Comparison of ENCODE assay signal across 26 cellular contexts in the genomic region with DNA sequence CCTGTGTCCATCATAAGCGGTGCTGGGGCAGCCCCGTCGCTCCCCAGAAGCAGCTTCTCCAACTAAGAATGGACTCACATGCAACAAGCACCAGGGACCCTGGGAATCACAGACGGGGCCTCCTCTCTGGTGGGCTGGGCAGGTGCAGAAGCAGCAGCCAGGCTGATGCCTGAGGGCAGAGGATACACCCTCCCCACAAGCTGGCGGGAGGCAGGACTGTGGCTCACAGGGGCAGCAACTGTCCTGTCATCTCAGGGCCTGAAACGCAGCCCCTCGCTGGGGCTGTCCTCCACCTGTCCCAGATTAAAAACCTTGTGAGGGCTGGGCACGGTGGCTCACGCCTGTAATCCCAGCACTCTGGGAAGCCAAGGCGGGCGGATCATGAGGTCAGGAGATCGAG. TPM values are rescaled to one million over a fixed set of nuclear protein-coding genes. Genes with fewer than 3 reads are reported as not detected.
DNase-seq lines count a peak whose midpoint lies in the region; FAIRE-seq and TF ChIP-seq lines count a peak whose summit lies in the region.
"Had no signal": no experiment of that assay in that cellular context is flagged by ENCODE, and none has a peak within 500 bp of the region (broad histone marks: within the 10 kb centered on the region; RNA-seq: fewer than 3 reads in every experiment).

No MANE protein-coding gene starts in this region.

- H3K4me1 Mint-ChIP-seq in type B pancreatic cell (ENCODE audit: unreplicated experiment): peaks cover 27% of the 10 kb centered on the region
- peaks cover 13 to 37% (median 25%) of the 10 kb centered on the region in 4 donors for H3K4me1 Mint-ChIP-seq in CD4-positive, alpha-beta memory T cell

- peak overlapping the region; percentile 31 for H3K4me3 Mint-ChIP-seq in type B pancreatic cell
- H3K4me3 Mint-ChIP-seq in CD4-positive, alpha-beta memory T cell: peak overlapping the region in 3 of 8 donors; percentile 25 to 70 (median 48)
- H3K4me3 Mint-ChIP-seq: GM23338 had no signal

- H3K27me3 Mint-ChIP-seq in type B pancreatic cell: peaks cover 38% of the 10 kb centered on the region
- H3K27me3 Mint-ChIP-seq in CD4-positive, alpha-beta memory T cell: no peaks in the 10 kb centered on the region

- H4K91ac ChIP-seq in H1 (replicated peaks; ENCODE audit: insufficient read length, low read length): peak overlapping the region; percentile 40

- H2AFZ ChIP-seq in H1 (ENCODE audit: low read length): no peak overlapping the region
- H2AFZ ChIP-seq: GM23338 had no signal

- no peak overlapping the region for H3K18ac ChIP-seq in H1 (ENCODE audit: extremely low read depth, low read length)

- DNase-seq in H1 (ENCODE audit: low read depth in 1 of 2, low spot score in 2 of 2): no peak
- no peak for DNase-seq in type B pancreatic cell (ENCODE audit: extremely low spot score, unreplicated experiment)
- DNase-seq in CD4-positive, alpha-beta memory T cell: no peak
- no peak for DNase-seq in AG08395 (ENCODE audit: low spot score)
- no peak for DNase-seq in activated T-cell treated with anti-CD3 and anti-CD28 coated beads, Interleukin-2, amount 50 U/mL, for 48 hours
- DNase-seq: AML-193; COR-L47; GDM1; HCEC 1CT; KBM-7; MV-4-11; NCI-H1105 treated with DMSO at 0.1 percent for 48 hours; NCI-H146; NCI-H1930; NCI-H2107; NCI-H524 treated with DMSO at 0.1 percent for 48 hours; NCI-H82; NK-92 treated with Interleukin-12 subunit alpha and Interleukin-12 subunit beta, amount 100 ng/mL, for 24 hours; PC-3 had no signal

- no peak overlapping the region for H4K8ac ChIP-seq in H1 (ENCODE audit: extremely low read depth, insufficient read depth, low read length)

- TF ChIP-seq RAD21 in H1 (IDR thresholded peaks at IDR 0.05 in 1 of 2, conservative IDR thresholded peaks at IDR 0.05 in 1 of 2; ENCODE audit: low read depth in 2 of 2, low read length in 2 of 2): no peak

- H3K9ac ChIP-seq in BLaER1: no peak overlapping the region
- H3K9ac ChIP-seq in H1 (replicated peaks in 1 of 4; ENCODE audit: extremely low read depth in 1 of 4, low read depth in 3 of 4, low read length in 3 of 4): no peak overlapping the region

- no peak overlapping the region for H3K4ac ChIP-seq in H1 (replicated peaks; ENCODE audit: insufficient read length, low read depth, low read length)

- peaks cover 7% of the 10 kb centered on the region for H3K79me1 ChIP-seq in H1 (ENCODE audit: low read depth, low read length)

- CTCF ChIA-PET in HEK293 (lab: Yijun Ruan, JAX) (interaction anchor here (2.4 kb wide), 1 partner anchor 20 kb away, joined by 12 read pairs; no protein-coding TSS in a partner anchor), H1 (lab: Charles Lee; ENCODE audit: partially characterized antibody) (interaction anchor here (0.6 to 2.9 kb wide), 3 partner anchors 20 to 487 kb away, joined by 3 to 16 read pairs (median 4); no protein-coding TSS in a partner anchor)
- CTCF ChIA-PET in CD4-positive, alpha-beta memory T cell (lab: Charles Lee; ENCODE audit: partially characterized antibody): interaction anchor here (0.9 to 1.2 kb wide), 2 partner anchors 9 to 22 kb away, joined by 3 read pairs; no protein-coding TSS in a partner anchor

- TF ChIP-seq EP300 in H1 (IDR thresholded peaks at IDR 0.05; ENCODE audit: borderline replicate concordance in 1 of 2, low read depth in 2 of 2, low read length in 2 of 2): no peak

- H3K27me3 ChIP-seq in BLaER1 (peaks cover 38% of the 10 kb centered on the region), H1 (replicated peaks in 1 of 4; ENCODE audit: control insufficient read depth in 3 of 4, extremely low read depth in 1 of 4, insufficient read depth in 3 of 4, low read length in 3 of 4) (peaks cover 1 to 22% (median 13%) of the 10 kb centered on the region in 4 experiments; a peak in 6 of 7 replicates)
- H3K27me3 ChIP-seq in CD4-positive, alpha-beta memory T cell (ENCODE audit: insufficient read depth, low read length): no peaks in the 10 kb centered on the region

- peaks cover 12% of the 10 kb centered on the region; the same call in 1 of the 2 replicates for H3K23me2 ChIP-seq in H1 (ENCODE audit: low read depth, low read length)

- no peak overlapping the region for H3K14ac ChIP-seq in H1 (ENCODE audit: insufficient read length)

- peaks cover 23% of the 10 kb centered on the region for H4K20me1 ChIP-seq in BLaER1
- H4K20me1 ChIP-seq in H1 (replicated peaks in 1 of 2; ENCODE audit: control insufficient read depth in 1 of 2, insufficient read depth in 2 of 2, low read length in 2 of 2): peaks cover 11 to 12% of the 10 kb centered on the region in 2 experiments

- no peak overlapping the region for H2AK5ac ChIP-seq in H1 (ENCODE audit: low read depth, low read length)

- no peak overlapping the region for H3K27ac Mint-ChIP-seq in type B pancreatic cell
- peak overlapping the region in 1 of 7 donors; percentile 72 for H3K27ac Mint-ChIP-seq in CD4-positive, alpha-beta memory T cell
- H3K27ac Mint-ChIP-seq: GM23338 had no signal

- 93% methylated on average over 12 of the region's 12 CpGs; no CpG with 5 or more reads in 1 of the 2 experiments for WGBS in H1 (ENCODE audit: extremely low coverage in 1 of 2, insufficient coverage in 1 of 2, insufficient read length in 1 of 2, insufficient replicate concordance in 2 of 2, low coverage in 1 of 2, low lambda C conversion rate in 2 of 2, missing lambda C conversion rate in 1 of 2), 2 experiments

- no peaks in the 10 kb centered on the region for H3K9me3 ChIP-seq in BLaER1
- no peaks in the 10 kb centered on the region for H3K9me3 ChIP-seq in HEK293 (ENCODE audit: control insufficient read depth, insufficient read depth, low read depth, low read length)
- H3K9me3 ChIP-seq in H1 (ENCODE audit: insufficient read depth in 2 of 2, low read depth in 1 of 2, low read length in 1 of 2): no peaks in the 10 kb centered on the region
- no peaks in the 10 kb centered on the region for H3K9me3 ChIP-seq in CD4-positive, alpha-beta memory T cell (ENCODE audit: control insufficient read depth in 1 of 2, low read length in 2 of 2)

- H3K4me2 ChIP-seq in BLaER1: peak overlapping the region; percentile 95
- H3K4me2 ChIP-seq in H1 (ENCODE audit: insufficient read depth in 1 of 2, low read depth in 2 of 2, low read length in 2 of 2): no peak overlapping the region
- H3K4me2 ChIP-seq: GM23338 had no signal

- H3K9me3 Mint-ChIP-seq in type B pancreatic cell: no peaks in the 10 kb centered on the region
- no peaks in the 10 kb centered on the region for H3K9me3 Mint-ChIP-seq in CD4-positive, alpha-beta memory T cell
- H3K9me3 Mint-ChIP-seq: GM23338 had no signal

- TF ChIP-seq CTCF in HEK293 (tag by site-specific recombination; IDR thresholded peaks at IDR 0.05) (no peak), H1 (IDR thresholded peaks at IDR 0.05; ENCODE audit: control extremely low read depth in 1 of 3, insufficient read depth in 1 of 3, low read depth in 1 of 3, low read length in 3 of 3) (no peak), type B pancreatic cell (conservative IDR thresholded peaks at IDR 0.05) (no peak)

- H3K27ac ChIP-seq in BLaER1 (no peak overlapping the region), HEK293 (ENCODE audit: extremely low read depth, low read depth, low read length) (no peak overlapping the region), H1 (ENCODE audit: low read depth, low read length) (no peak overlapping the region)
- no peak overlapping the region for H3K27ac ChIP-seq in CD4-positive, alpha-beta memory T cell (ENCODE audit: low read depth, low read length)

- peaks cover 0 to 14% of the 10 kb centered on the region in 2 experiments; a peak in 3 of 4 replicates for H3K79me2 ChIP-seq in H1 (ENCODE audit: control insufficient read depth in 1 of 2, insufficient read depth in 2 of 2, low read length in 2 of 2)

- no peak for TF ChIP-seq POLR2A in H1 (IDR thresholded peaks at IDR 0.05; ENCODE audit: control extremely low read depth in 1 of 2, low read depth in 2 of 2, low read length in 2 of 2)

- no peak overlapping the region for H2BK20ac ChIP-seq in H1 (ENCODE audit: low read length)

- no peak overlapping the region for H4K5ac ChIP-seq in H1 (ENCODE audit: insufficient read length, low read depth, low read length)

- no peak overlapping the region for H3K23ac ChIP-seq in H1 (ENCODE audit: insufficient read length)

- H2BK12ac ChIP-seq in H1 (ENCODE audit: low read depth, low read length): peak overlapping the region; percentile 39; the same call in 1 of the 2 replicates

- H3K56ac ChIP-seq in H1 (replicated peaks; ENCODE audit: insufficient read length, low read depth, low read length): no peak overlapping the region

- H3K4me1 ChIP-seq in BLaER1 (peaks cover 84% of the 10 kb centered on the region), HEK293 (ENCODE audit: control insufficient read depth, insufficient read depth, low read length) (peaks cover 11% of the 10 kb centered on the region), H1 (replicated peaks in 1 of 4; ENCODE audit: control insufficient read depth in 3 of 4, insufficient read depth in 4 of 4, low read length in 3 of 4) (peaks cover 0 to 20% (median 10%) of the 10 kb centered on the region in 4 experiments; a peak in 5 of 7 replicates)
- peaks cover 27% of the 10 kb centered on the region for H3K4me1 ChIP-seq in CD4-positive, alpha-beta memory T cell (ENCODE audit: insufficient read depth, low read length)

- H3K36me3 ChIP-seq in BLaER1 (no peaks in the 10 kb centered on the region), HEK293 (ENCODE audit: control insufficient read depth in 2 of 2, insufficient read depth in 1 of 2, low read length in 2 of 2) (peaks cover 2 to 8% of the 10 kb centered on the region in 2 experiments; a peak in 2 of 3 replicates), H1 (ENCODE audit: control insufficient read depth in 2 of 4, insufficient read depth in 4 of 4, low read length in 3 of 4) (0 out of 8 replicates have a peak, but pooled peaks cover 0 to under 1% (median 0%) of the 10 kb centered on the region in 4 experiments)
- H3K36me3 ChIP-seq in CD4-positive, alpha-beta memory T cell (ENCODE audit: insufficient read depth, low read length): no peaks in the 10 kb centered on the region

- H2BK15ac ChIP-seq in H1 (ENCODE audit: low read length): no peak overlapping the region

- peaks cover 4% of the 10 kb centered on the region for H3K36me3 Mint-ChIP-seq in type B pancreatic cell
- H3K36me3 Mint-ChIP-seq in CD4-positive, alpha-beta memory T cell: peaks cover 5 to 11% of the 10 kb centered on the region in 2 donors

- H2BK5ac ChIP-seq in H1 (ENCODE audit: low read depth, low read length): peak overlapping the region; percentile 44; the same call in 1 of the 2 replicates

- intact Hi-C loops in CD4-positive, alpha-beta memory T cell (cut with micrococcal nuclease): loop anchor here (10.0 kb wide), 1 partner anchor 223 kb away; a partner anchor contains a TSS

- no peak overlapping the region for H3K4me3 ChIP-seq in BLaER1
- no peak overlapping the region for H3K4me3 ChIP-seq in HEK293 (ENCODE audit: low read depth, low read length)
- no peak overlapping the region for H3K4me3 ChIP-seq in H1 (ENCODE audit: extremely low read depth in 1 of 4, insufficient read depth in 2 of 4, low read depth in 3 of 4, low read length in 4 of 4)
- no peak overlapping the region for H3K4me3 ChIP-seq in CD4-positive, alpha-beta memory T cell (ENCODE audit: low read length in 2 of 2)
- H3K4me3 ChIP-seq: GM12878, GM23338 had no signal

- no peak overlapping the region for H2BK120ac ChIP-seq in H1 (replicated peaks; ENCODE audit: low read depth, low read length)

- POLR2A ChIA-PET in HEK293 (lab: Yijun Ruan, JAX): no interaction called here
- POLR2A ChIA-PET in H1 (lab: Charles Lee; ENCODE audit: partially characterized antibody): no interaction called here
- POLR2A ChIA-PET in CD4-positive, alpha-beta memory T cell (lab: Charles Lee; ENCODE audit: partially characterized antibody): interaction anchor here (0.6 to 2.6 kb wide), 3 partner anchors 8 to 87 kb away, joined by 3 to 12 read pairs (median 3); a partner anchor contains a TSS

- no peak for FAIRE-seq in H1 (lab: Jason Lieb, UNC)
- FAIRE-seq: A204.1, GM12878 had no signal

RNA-seq across cellular contexts. Expression of a gene that starts 3.1 kb away (rescaled TPM):
- 68.4 and 71.5 TPM in 2 replicates for total RNA-seq in H1 (2021; fragmentation: NEBNext Ultra II Directional; extraction: Animal tissue kit (Norgen Biotek cat#: 25700))
- polyA plus RNA-seq in H1 (2011; rRNA removed): 29.1 and 53.7 TPM in 2 replicates
- 39.8 TPM for polyA plus RNA-seq in H1 (2011; cell fraction: cytosol; rRNA removed)
- 249 TPM for polyA plus RNA-seq in H1 (2011; cell fraction: nucleus; rRNA removed)
- 28.7 to 64.6 TPM (median 48.3 TPM) in 4 replicates for polyA plus RNA-seq in H1 (2012, experiment 1 of 2)
- polyA plus RNA-seq in H1 (2012, experiment 2 of 2): 28.6 TPM
- polyA plus RNA-seq in H1 (2013, experiment 1 of 2): 20.2 TPM
- 19.9 TPM for polyA plus RNA-seq in H1 (2013, experiment 2 of 2)
- 41.0 and 54.8 TPM in 2 replicates for polyA minus RNA-seq in H1 (2011; rRNA and poly(A)+ RNA removed)
- 47.9 TPM for polyA minus RNA-seq in H1 (2011; cell fraction: cytosol; rRNA and poly(A)+ RNA removed)
- 102 TPM for polyA minus RNA-seq in H1 (2011; cell fraction: nucleus; rRNA and poly(A)+ RNA removed)
- 119 and 133 TPM in 2 replicates for total RNA-seq in type B pancreatic cell (ENCODE audit: low replicate concordance)
- total RNA-seq in CD4-positive, alpha-beta memory T cell: 100 to 1,000 TPM; 217 to 221 TPM
- polyA plus RNA-seq in CD4-positive, alpha-beta memory T cell: 10 to 100 TPM; 13.2 to 42.9 TPM

RNA-seq across cellular contexts. Expression of a gene that starts 3.4 kb away (rescaled TPM):
- 7.5 and 8.0 TPM in 2 replicates for total RNA-seq in H1 (2021; fragmentation: NEBNext Ultra II Directional; extraction: Animal tissue kit (Norgen Biotek cat#: 25700))
- 3.3 and 6.8 TPM in 2 replicates for polyA plus RNA-seq in H1 (2011; rRNA removed)
- polyA plus RNA-seq in H1 (2011; cell fraction: cytosol; rRNA removed): 4.8 TPM
- 6.5 TPM for polyA plus RNA-seq in H1 (2011; cell fraction: nucleus; rRNA removed)
- polyA plus RNA-seq in H1 (2012, experiment 1 of 2): 7.1 to 10.4 TPM (median 9.2 TPM) in 4 replicates
- polyA plus RNA-seq in H1 (2012, experiment 2 of 2): 8.2 TPM
- 4.6 TPM for polyA plus RNA-seq in H1 (2013, experiment 1 of 2)
- polyA plus RNA-seq in H1 (2013, experiment 2 of 2): 5.1 TPM
- 2.2 and 4.0 TPM in 2 replicates for polyA minus RNA-seq in H1 (2011; rRNA and poly(A)+ RNA removed)
- 5.6 TPM for polyA minus RNA-seq in H1 (2011; cell fraction: cytosol; rRNA and poly(A)+ RNA removed)
- 6.9 TPM for polyA minus RNA-seq in H1 (2011; cell fraction: nucleus; rRNA and poly(A)+ RNA removed)
- total RNA-seq in type B pancreatic cell (ENCODE audit: low replicate concordance): 2.6 and 10.2 TPM in 2 replicates
- total RNA-seq in CD4-positive, alpha-beta memory T cell: 1 to 10 TPM; 4.4 to 4.5 TPM
- polyA plus RNA-seq in CD4-positive, alpha-beta memory T cell: under 1 TPM; 0.07 to 0.48 TPM
- total RNA-seq: LHCN-M2 had no signal

RNA-seq across cellular contexts. Expression of a gene that starts 8.7 kb away (rescaled TPM):
- 0.30 and 0.33 TPM in 2 replicates for total RNA-seq in H1 (2021; fragmentation: NEBNext Ultra II Directional; extraction: Animal tissue kit (Norgen Biotek cat#: 25700))
- polyA plus RNA-seq in H1 (2011; rRNA removed): 0.32 and 0.57 TPM in 2 replicates
- 0.30 TPM for polyA plus RNA-seq in H1 (2011; cell fraction: cytosol; rRNA removed)
- 1.6 TPM for polyA plus RNA-seq in H1 (2011; cell fraction: nucleus; rRNA removed)
- polyA plus RNA-seq in H1 (2012, experiment 1 of 2): 0.44 to 0.54 TPM (median 0.48 TPM) in 3 of 4 replicates, not detected in the other
- not detected for polyA plus RNA-seq in H1 (2012, experiment 2 of 2)
- 0.10 TPM for polyA plus RNA-seq in H1 (2013, experiment 1 of 2)
- polyA plus RNA-seq in H1 (2013, experiment 2 of 2): 0.15 TPM
- polyA minus RNA-seq in H1 (2011; rRNA and poly(A)+ RNA removed): 0.32 TPM in 1 of 2 replicates, not detected in the other
- not detected for polyA minus RNA-seq in H1 (2011; cell fraction: cytosol; rRNA and poly(A)+ RNA removed)
- not detected for polyA minus RNA-seq in H1 (2011; cell fraction: nucleus; rRNA and poly(A)+ RNA removed)
- 1.2 TPM in 1 of 2 replicates, not detected in the other for total RNA-seq in type B pancreatic cell (ENCODE audit: low replicate concordance)
- not detected for total RNA-seq in CD4-positive, alpha-beta memory T cell
- not detected for polyA plus RNA-seq in CD4-positive, alpha-beta memory T cell
- total RNA-seq: GM12878, GM23338, HT1080, LHCN-M2, PC-3 had no signal
- polyA plus RNA-seq: GM23338 had no signal

RNA-seq across cellular contexts. Expression of a gene that starts 29.6 kb away (rescaled TPM):
- 31.3 and 34.3 TPM in 2 replicates for total RNA-seq in H1 (2021; fragmentation: NEBNext Ultra II Directional; extraction: Animal tissue kit (Norgen Biotek cat#: 25700))
- polyA plus RNA-seq in H1 (2011; rRNA removed): 62.9 and 80.4 TPM in 2 replicates
- polyA plus RNA-seq in H1 (2011; cell fraction: cytosol; rRNA removed): 49.9 TPM
- 250 TPM for polyA plus RNA-seq in H1 (2011; cell fraction: nucleus; rRNA removed)
- 18.2 to 38.1 TPM (median 36.3 TPM) in 4 replicates for polyA plus RNA-seq in H1 (2012, experiment 1 of 2)
- polyA plus RNA-seq in H1 (2012, experiment 2 of 2): 28.8 TPM
- polyA plus RNA-seq in H1 (2013, experiment 1 of 2): 42.9 TPM
- polyA plus RNA-seq in H1 (2013, experiment 2 of 2): 40.7 TPM
- polyA minus RNA-seq in H1 (2011; rRNA and poly(A)+ RNA removed): 11.2 and 19.4 TPM in 2 replicates
- 26.9 TPM for polyA minus RNA-seq in H1 (2011; cell fraction: cytosol; rRNA and poly(A)+ RNA removed)
- 43.0 TPM for polyA minus RNA-seq in H1 (2011; cell fraction: nucleus; rRNA and poly(A)+ RNA removed)
- 65.5 and 74.0 TPM in 2 replicates for total RNA-seq in type B pancreatic cell (ENCODE audit: low replicate concordance)
- 100 to 1,000 TPM; 152 to 155 TPM for total RNA-seq in CD4-positive, alpha-beta memory T cell
- polyA plus RNA-seq in CD4-positive, alpha-beta memory T cell: 10 to 100 TPM; 21.7 to 33.8 TPM

RNA-seq across cellular contexts. Expression of a gene that starts 30.1 kb away (rescaled TPM):
- 62.2 and 70.4 TPM in 2 replicates for total RNA-seq in H1 (2021; fragmentation: NEBNext Ultra II Directional; extraction: Animal tissue kit (Norgen Biotek cat#: 25700))
- polyA plus RNA-seq in H1 (2011; rRNA removed): 73.8 and 81.6 TPM in 2 replicates
- polyA plus RNA-seq in H1 (2011; cell fraction: cytosol; rRNA removed): 69.3 TPM
- 122 TPM for polyA plus RNA-seq in H1 (2011; cell fraction: nucleus; rRNA removed)
- 40.8 to 68.5 TPM (median 62.3 TPM) in 4 replicates for polyA plus RNA-seq in H1 (2012, experiment 1 of 2)
- 53.6 TPM for polyA plus RNA-seq in H1 (2012, experiment 2 of 2)
- 24.8 TPM for polyA plus RNA-seq in H1 (2013, experiment 1 of 2)
- polyA plus RNA-seq in H1 (2013, experiment 2 of 2): 23.7 TPM
- 33.5 and 33.6 TPM in 2 replicates for polyA minus RNA-seq in H1 (2011; rRNA and poly(A)+ RNA removed)
- 39.4 TPM for polyA minus RNA-seq in H1 (2011; cell fraction: cytosol; rRNA and poly(A)+ RNA removed)
- 33.5 TPM for polyA minus RNA-seq in H1 (2011; cell fraction: nucleus; rRNA and poly(A)+ RNA removed)
- total RNA-seq in type B pancreatic cell (ENCODE audit: low replicate concordance): 60.0 and 75.2 TPM in 2 replicates
- total RNA-seq in CD4-positive, alpha-beta memory T cell: 10 to 100 TPM; 81.1 to 81.8 TPM
- 10 to 100 TPM; 36.4 to 36.9 TPM for polyA plus RNA-seq in CD4-positive, alpha-beta memory T cell
